In the genomic region with DNA sequence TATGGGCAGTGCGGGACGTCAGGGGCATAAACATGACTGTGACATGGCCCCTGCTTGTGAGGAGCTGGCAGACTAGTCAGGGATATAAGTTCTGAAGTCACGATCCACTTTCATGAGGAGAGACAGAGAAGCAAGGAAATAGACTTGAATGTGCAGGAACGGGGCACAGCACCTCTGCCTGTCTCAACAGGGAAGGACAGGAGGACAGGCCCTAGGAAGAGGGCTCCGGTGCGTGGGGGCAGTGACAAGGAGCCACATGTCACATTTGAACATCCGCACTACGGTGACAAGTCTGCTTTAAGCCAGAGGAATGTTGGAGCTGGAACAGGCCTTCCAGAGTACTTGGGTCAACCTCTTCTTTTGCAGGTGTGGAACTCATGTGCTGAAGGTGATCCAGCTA, we compare ENCODE assay signal across 17 cellular contexts.
"Had no signal": no experiment of that assay in that cellular context is flagged by ENCODE, and none has a peak within 500 bp of the region (broad histone marks: within the 10 kb centered on the region; RNA-seq: fewer than 3 reads in every experiment).

No MANE protein-coding gene starts in this region.

- H3K4me3 ChIP-seq: coronary artery, lung, tibial artery had no signal

- H3K27me3 ChIP-seq: tibial artery had no signal

- H3K36me3 ChIP-seq: tibial artery had no signal

- H3K27ac ChIP-seq: tibial artery had no signal

- ATAC-seq: activated naive CD8-positive, alpha-beta T cell treated with anti-CD3 and anti-CD28 coated beads, Interleukin-2, amount 50 U/mL, for 24 hours; stimulated activated effector memory CD8-positive, alpha-beta T cell treated with anti-CD3 and anti-CD28 coated beads, Interleukin-12 subunit alpha, Interleukin-12 subunit beta, amount 100 ng/mL, for 72 hours had no signal

- H3K9me3 Mint-ChIP-seq: activated naive CD8-positive, alpha-beta T cell treated with anti-CD3 and anti-CD28 coated beads, Interleukin-2, amount 50 U/mL, for 24 hours; neural crest cell; stimulated activated effector memory CD8-positive, alpha-beta T cell treated with anti-CD3 and anti-CD28 coated beads, Interleukin-12 subunit alpha, Interleukin-12 subunit beta, amount 100 ng/mL, for 72 hours had no signal

- H3K27ac Mint-ChIP-seq: activated naive CD8-positive, alpha-beta T cell treated with anti-CD3 and anti-CD28 coated beads, Interleukin-2, amount 50 U/mL, for 24 hours; stimulated activated effector memory CD8-positive, alpha-beta T cell treated with anti-CD3 and anti-CD28 coated beads, Interleukin-12 subunit alpha, Interleukin-12 subunit beta, amount 100 ng/mL, for 72 hours had no signal

- H3K9me3 ChIP-seq: tibial artery had no signal

- H3K4me1 Mint-ChIP-seq: activated naive CD8-positive, alpha-beta T cell treated with anti-CD3 and anti-CD28 coated beads, Interleukin-2, amount 50 U/mL, for 24 hours; neural crest cell; stimulated activated effector memory CD8-positive, alpha-beta T cell treated with anti-CD3 and anti-CD28 coated beads, Interleukin-12 subunit alpha, Interleukin-12 subunit beta, amount 100 ng/mL, for 72 hours had no signal

- H3K27me3 Mint-ChIP-seq: activated naive CD8-positive, alpha-beta T cell treated with anti-CD3 and anti-CD28 coated beads, Interleukin-2, amount 50 U/mL, for 24 hours had no signal

- H3K36me3 Mint-ChIP-seq: stimulated activated effector memory CD8-positive, alpha-beta T cell treated with anti-CD3 and anti-CD28 coated beads, Interleukin-12 subunit alpha, Interleukin-12 subunit beta, amount 100 ng/mL, for 72 hours had no signal

- FAIRE-seq: astrocyte had no signal

- DNase-seq: activated CD4-positive, alpha-beta T cell treated with anti-CD3 and anti-CD28 coated beads for 1 hour; activated CD4-positive, alpha-beta T cell treated with anti-CD3 and anti-CD28 coated beads, Interleukin-2, amount 50 U/mL, for 4 hours; activated naive CD4-positive, alpha-beta T cell treated with Interleukin-2 at 50 U/mL for 16 hours; activated naive CD8-positive, alpha-beta T cell treated with anti-CD3 and anti-CD28 coated beads, Interleukin-2, amount 50 U/mL, for 24 hours; activated T-cell treated with anti-CD3 and anti-CD28 coated beads for 4 hours; foreskin melanocyte; head of caudate nucleus; kidney glomerular epithelial cell; midbrain; T-helper 1 cell; T1000; tibial artery had no signal

- H3K4me3 Mint-ChIP-seq: activated naive CD8-positive, alpha-beta T cell treated with anti-CD3 and anti-CD28 coated beads, Interleukin-2, amount 50 U/mL, for 24 hours; neural crest cell; stimulated activated effector memory CD8-positive, alpha-beta T cell treated with anti-CD3 and anti-CD28 coated beads, Interleukin-12 subunit alpha, Interleukin-12 subunit beta, amount 100 ng/mL, for 72 hours had no signal
